In genomic region chr5:45417285-45417996, GRCh38 we compare ENCODE assay signal across 20 cellular contexts.
"Had no signal": no experiment of that assay in that cellular context is flagged by ENCODE, and none has a peak within 500 bp of the region (broad histone marks: within the 10 kb centered on the region; RNA-seq: fewer than 3 reads in every experiment).

No MANE protein-coding gene starts in this region.

- H3K4me3 ChIP-seq: coronary artery, dorsolateral prefrontal cortex, heart left ventricle, left lung, lower lobe of right lung, right lobe of liver, spleen, stomach, thoracic aorta had no signal

- H3K27ac ChIP-seq: coronary artery, dorsolateral prefrontal cortex, heart left ventricle, left lung, lower lobe of right lung, right lobe of liver, spleen, stomach, thoracic aorta had no signal

- ATAC-seq: heart left ventricle, left lung, lower lobe of right lung, natural killer cell had no signal

- H3K4me1 ChIP-seq: heart left ventricle, left lung, lower lobe of right lung, right lobe of liver, spleen, stomach had no signal

- H3K36me3 ChIP-seq: heart left ventricle, left lung, lower lobe of right lung, right lobe of liver, spleen, stomach, thoracic aorta had no signal

- H3K9me3 ChIP-seq: heart left ventricle, left lung, lower lobe of right lung, right lobe of liver, stomach, thoracic aorta had no signal

- DNase-seq: dorsolateral prefrontal cortex; effector CD8-positive, alpha-beta T cell; foreskin melanocyte; heart left ventricle; hippocampal formation; left lung; lower lobe of right lung; natural killer cell; retina; right lobe of liver; spleen; stimulated activated CD4-positive, alpha-beta T cell treated with anti-CD3 and anti-CD28 coated beads, Interleukin-15, amount 100 ng/mL, for 24 hours; stimulated activated CD4-positive, alpha-beta T cell treated with anti-CD3 and anti-CD28 coated beads, Interleukin-1b, Interleukin-23, amount 100 ng/mL, for 48 hours; stimulated activated CD4-positive, alpha-beta T cell treated with anti-CD3 and anti-CD28 coated beads, Interleukin-4, amount 100 ng/mL, for 4 hours; stimulated activated naive CD4-positive, alpha-beta T cell; stomach; substantia nigra; trophoblast cell had no signal

- H3K27me3 ChIP-seq: dorsolateral prefrontal cortex, heart left ventricle, left lung, right lobe of liver, spleen, stomach had no signal
